Comparison of ENCODE assay signal across 17 cellular contexts in genomic region chr3:120749843-120750242, GRCh38. TPM values are rescaled to one million over a fixed set of nuclear protein-coding genes. Genes with fewer than 3 reads are reported as not detected.
DNase-seq lines count a peak whose midpoint lies in the region; TF ChIP-seq lines count a peak whose summit lies in the region.
"Had no signal": no experiment of that assay in that cellular context is flagged by ENCODE, and none has a peak within 500 bp of the region (broad histone marks: within the 10 kb centered on the region; RNA-seq: fewer than 3 reads in every experiment).

No MANE protein-coding gene starts in this region.

- H3K4me3 ChIP-seq in mammary epithelial cell (replicated peaks in 1 of 3; ENCODE audit: insufficient read depth in 1 of 3, low read depth in 2 of 3, low read length in 3 of 3) (no peak overlapping the region), HUES48 (ENCODE audit: low read depth, low read length) (peak overlapping the region; percentile 12; the same call in 1 of the 2 replicates), epithelial cell of proximal tubule (ENCODE audit: low read depth, low read length) (no peak overlapping the region), neural progenitor cell (no peak overlapping the region)
- H3K4me3 ChIP-seq: BLaER1 treated with 17β-estradiol and CSF1 and Interleukin-3, amounts not matched to agents 10 nM and 100 nM; K562 had no signal

- H3K27ac Mint-ChIP-seq in MCF 10A (ENCODE audit: low read depth, unreplicated experiment) (no peak overlapping the region), neural progenitor cell (no peak overlapping the region)

- intact Hi-C loops in MCF 10A (cut with micrococcal nuclease) = no loop called here
- intact Hi-C loops in mammary epithelial cell (cut with micrococcal nuclease) = no loop called here

- peaks cover 63% of the 10 kb centered on the region for H3K79me2 ChIP-seq in mammary epithelial cell (ENCODE audit: insufficient read depth, low read length)
- peaks cover 88% of the 10 kb centered on the region for H3K79me2 ChIP-seq in neural progenitor cell (ENCODE audit: low read depth)

- H3K27ac ChIP-seq in mammary epithelial cell (ENCODE audit: insufficient read depth, low read depth, low read length) = no peak overlapping the region
- peak overlapping the region; percentile 51 for H3K27ac ChIP-seq in HUES48 (ENCODE audit: low read depth, low read length)
- H3K27ac ChIP-seq in neural progenitor cell = no peak overlapping the region
- H3K27ac ChIP-seq: 22Rv1; BLaER1 treated with 17β-estradiol and CSF1 and Interleukin-3, amounts not matched to agents 10 nM and 100 nM had no signal

- in situ Hi-C loops in mammary epithelial cell (cut with MboI; ENCODE audit: low sequenced_read_pairs in 2 of 2) = no loop called here

- H3K4me1 ChIP-seq in mammary epithelial cell (ENCODE audit: insufficient read depth, low read length) = no peaks in the 10 kb centered on the region
- H3K4me1 ChIP-seq in HUES48 (ENCODE audit: control insufficient read depth, insufficient read depth, low read length) = peaks cover 30% of the 10 kb centered on the region
- H3K4me1 ChIP-seq in neural progenitor cell = no peaks in the 10 kb centered on the region

- 92% methylated on average over 1 of the region's 1 CpG for WGBS in mammary epithelial cell (ENCODE audit: low coverage, missing lambda C conversion rate)

- H3K4me1 Mint-ChIP-seq in MCF 10A (ENCODE audit: insufficient read depth, unreplicated experiment) (peaks cover 7% of the 10 kb centered on the region), neural progenitor cell (no peaks in the 10 kb centered on the region)

- H3K4me3 Mint-ChIP-seq in MCF 10A (ENCODE audit: unreplicated experiment) = no peak overlapping the region
- H3K4me3 Mint-ChIP-seq in neural progenitor cell = no peak overlapping the region
- H3K4me3 Mint-ChIP-seq: CD8-positive, alpha-beta memory T cell had no signal

- CTCF ChIA-PET in MCF 10A (lab: Yijun Ruan, JAX) (interaction anchor here (0.7 kb wide), 1 partner anchor 791 kb away, joined by 3 read pairs; no protein-coding TSS in a partner anchor), mammary epithelial cell (lab: Charles Lee; ENCODE audit: low non-redundant PET) (no interaction called here)

- dilution Hi-C loops in mammary epithelial cell (cut with HindIII; ENCODE audit: low sequenced_read_pairs) = no loop called here

- no peaks in the 10 kb centered on the region for H3K36me3 ChIP-seq in mammary epithelial cell (ENCODE audit: insufficient read depth, low read length)
- H3K36me3 ChIP-seq in HUES48 (ENCODE audit: control insufficient read depth, insufficient read depth, low read length) = peaks cover 53% of the 10 kb centered on the region
- no peaks in the 10 kb centered on the region for H3K36me3 ChIP-seq in neural progenitor cell

- no peaks in the 10 kb centered on the region for H3K27me3 ChIP-seq in mammary epithelial cell (ENCODE audit: insufficient read depth, low read length)
- no peaks in the 10 kb centered on the region for H3K27me3 ChIP-seq in HUES48 (ENCODE audit: control insufficient read depth, insufficient read depth, low read length)
- no peaks in the 10 kb centered on the region for H3K27me3 ChIP-seq in neural progenitor cell
- H3K27me3 ChIP-seq: BLaER1 treated with 17β-estradiol and CSF1 and Interleukin-3, amounts not matched to agents 10 nM and 100 nM had no signal

- POLR2A ChIA-PET in MCF 10A (lab: Yijun Ruan, JAX) = no interaction called here

- no peak overlapping the region for H3K9ac ChIP-seq in mammary epithelial cell (ENCODE audit: insufficient read depth, low read length)
- H3K9ac ChIP-seq in HUES48 (ENCODE audit: low read depth, low read length) = no peak overlapping the region; the same call in 1 of the 2 replicates
- H3K9ac ChIP-seq in neural progenitor cell = no peak overlapping the region
- H3K9ac ChIP-seq: BLaER1 treated with 17β-estradiol and CSF1 and Interleukin-3, amounts not matched to agents 10 nM and 100 nM had no signal

- H2AFZ ChIP-seq in mammary epithelial cell (ENCODE audit: low read depth, low read length) (no peak overlapping the region), neural progenitor cell (replicated peaks) (no peak overlapping the region)

- H3K36me3 Mint-ChIP-seq in MCF 10A (ENCODE audit: insufficient read depth, unreplicated experiment) (peaks cover 29% of the 10 kb centered on the region), neural progenitor cell (peaks cover 19% of the 10 kb centered on the region)

- no peaks in the 10 kb centered on the region for H3K9me3 Mint-ChIP-seq in MCF 10A (ENCODE audit: unreplicated experiment)
- H3K9me3 Mint-ChIP-seq in neural progenitor cell = no peaks in the 10 kb centered on the region
- H3K9me3 Mint-ChIP-seq: CD8-positive, alpha-beta memory T cell had no signal

- BruUV-seq in MCF 10A (replicated peaks; lab: Mats Ljungman, UMichigan) = no TSS peak
- no TSS peak for BruUV-seq in mammary epithelial cell (replicated peaks; lab: Mats Ljungman, UMichigan)

- H3K9me3 ChIP-seq in mammary epithelial cell (replicated peaks; ENCODE audit: insufficient read depth, low read length) (no peaks in the 10 kb centered on the region), HUES48 (ENCODE audit: control insufficient read depth, insufficient read depth, low read length) (no peaks in the 10 kb centered on the region), neural progenitor cell (ENCODE audit: low read depth) (no peaks in the 10 kb centered on the region)

- H3F3A ChIP-seq in neural progenitor cell (ENCODE audit: low read depth) = no peaks in the 10 kb centered on the region

- no peak for TF ChIP-seq CTCF in MCF 10A (IDR thresholded peaks at IDR 0.05; ENCODE audit: unreplicated experiment)
- TF ChIP-seq CTCF in mammary epithelial cell (conservative IDR thresholded peaks at IDR 0.05 in 1 of 2, IDR thresholded peaks at IDR 0.05 in 1 of 2; ENCODE audit: extremely low read depth in 1 of 2, insufficient read depth in 1 of 2, low read depth in 1 of 2, low read length in 2 of 2) = no peak
- TF ChIP-seq CTCF in epithelial cell of proximal tubule (conservative IDR thresholded peaks at IDR 0.05; ENCODE audit: low read depth, low read length) = no peak
- no peak for TF ChIP-seq CTCF in neural progenitor cell (IDR thresholded peaks at IDR 0.05)

- H4K20me1 ChIP-seq in mammary epithelial cell (ENCODE audit: insufficient read depth, low read length) (no peaks in the 10 kb centered on the region), neural progenitor cell (ENCODE audit: low read depth) (peaks cover 12% of the 10 kb centered on the region)

- DNase-seq in MCF 10A (ENCODE audit: unreplicated experiment) = peak; percentile 6
- DNase-seq in mammary epithelial cell = no peak
- peak; percentile 19 for DNase-seq in epithelial cell of proximal tubule (ENCODE audit: low read depth)
- no peak for DNase-seq in SIG-M5 treated with dmso at 0.1 percent for 504 hours (lab: John Stamatoyannopoulos, UW; ENCODE audit: unreplicated experiment)
- no peak for DNase-seq in neural progenitor cell (ENCODE audit: low spot score)
- DNase-seq in AG20443 (ENCODE audit: low spot score) = no peak
- DNase-seq in NCI-H1105 (lab: John Stamatoyannopoulos, UW) = no peak
- DNase-seq: CD8-positive, alpha-beta memory T cell; DMS79; NCI-H1436; NCI-H2081; NCI-H510A; NCI-H82 had no signal

- H3K4me2 ChIP-seq in mammary epithelial cell (ENCODE audit: insufficient read depth, low read depth, low read length) (no peak overlapping the region), neural progenitor cell (no peak overlapping the region)
- H3K4me2 ChIP-seq: BLaER1 treated with 17β-estradiol and CSF1 and Interleukin-3, amounts not matched to agents 10 nM and 100 nM had no signal

- no peaks in the 10 kb centered on the region for H3K27me3 Mint-ChIP-seq in MCF 10A (ENCODE audit: insufficient read depth, unreplicated experiment)
- no peaks in the 10 kb centered on the region for H3K27me3 Mint-ChIP-seq in neural progenitor cell (ENCODE audit: insufficient read depth, low read depth)
- H3K27me3 Mint-ChIP-seq: CD8-positive, alpha-beta memory T cell had no signal

RNA-seq across cellular contexts. Expression of gene GTF2E1, which starts 7.3 kb away (rescaled TPM):
- total RNA-seq in MCF 10A (2022) = 18.0 and 21.6 TPM in 2 replicates
- 10 to 100 TPM; 14.7 to 16.5 TPM for total RNA-seq in mammary epithelial cell
- 7.5 TPM for polyA plus RNA-seq in mammary epithelial cell
- polyA minus RNA-seq in mammary epithelial cell = 15.0 TPM
- total RNA-seq in epithelial cell of proximal tubule = 17.3 and 17.5 TPM in 2 replicates
- total RNA-seq in neural progenitor cell (ENCODE audit: low replicate concordance) = 42.2 and 78.2 TPM in 2 replicates

RNA-seq across cellular contexts. Expression of gene RABL3, which starts 7.5 kb away (rescaled TPM):
- 21.8 and 26.0 TPM in 2 replicates for total RNA-seq in MCF 10A (2022)
- total RNA-seq in mammary epithelial cell = 10 to 100 TPM; 14.5 to 21.4 TPM
- polyA plus RNA-seq in mammary epithelial cell = 5.0 TPM
- polyA minus RNA-seq in mammary epithelial cell = 15.2 TPM
- total RNA-seq in epithelial cell of proximal tubule = 8.8 and 14.5 TPM in 2 replicates
- total RNA-seq in neural progenitor cell (ENCODE audit: low replicate concordance) = 10.3 and 25.0 TPM in 2 replicates

Comparison
In these comparisons a context has a peak if more than half of its experiments do, and no peak if none do; other contexts are left out.
1. DNase-seq: peak in MCF 10A (single experiment) and epithelial cell of proximal tubule (single experiment); none in mammary epithelial cell (single experiment), SIG-M5 treated with dmso at 0.1 percent for 504 hours (single experiment), neural progenitor cell (single experiment), AG20443 (single experiment) and NCI-H1105 (single experiment).